11 cellular contexts compared by ENCODE assay signal in genomic region chr7:109259151-109259550, GRCh38.
DNase-seq lines count a peak whose midpoint lies in the region; ATAC-seq and TF ChIP-seq lines count a peak whose summit lies in the region.
"Had no signal": no experiment of that assay in that cellular context is flagged by ENCODE, and none has a peak within 500 bp of the region (broad histone marks: within the 10 kb centered on the region; RNA-seq: fewer than 3 reads in every experiment).

No MANE protein-coding gene starts in this region.

- H3K27me3 ChIP-seq in DND-41 (ENCODE audit: insufficient read depth, low read length, poor library complexity), result no peaks in the 10 kb centered on the region
- H3K27me3 ChIP-seq in adrenal gland, result no peaks in the 10 kb centered on the region
- H3K27me3 ChIP-seq: vagina had no signal

- H3K4me1 ChIP-seq in DND-41 (ENCODE audit: insufficient read depth, low read length) (peaks cover 30% of the 10 kb centered on the region), adrenal gland (replicated peaks in 1 of 2) (no peaks in the 10 kb centered on the region)
- H3K4me1 ChIP-seq: vagina had no signal

- H3K9me3 ChIP-seq in DND-41 (ENCODE audit: insufficient read depth, low read length, severe bottlenecking) (no peaks in the 10 kb centered on the region), adrenal gland (replicated peaks in 1 of 3) (no peaks in the 10 kb centered on the region)
- H3K9me3 ChIP-seq: vagina had no signal

- H2AFZ ChIP-seq in DND-41 (ENCODE audit: low read depth, low read length), result peak overlapping the region; percentile 50

- H3K9ac ChIP-seq in DND-41 (ENCODE audit: low read depth, low read length), result peak overlapping the region; percentile 37

- WGBS in adrenal gland, 4 donors, result 44 to 59% (median 52%) methylated on average over 1 of the region's 1 CpG

- H3K4me3 ChIP-seq in DND-41 (ENCODE audit: low read depth in 1 of 2, low read length in 2 of 2), result no peak overlapping the region
- no peak overlapping the region for H3K4me3 ChIP-seq in adrenal gland
- H3K4me3 ChIP-seq: vagina had no signal

- H3K36me3 ChIP-seq in DND-41 (ENCODE audit: insufficient read depth, low read length) (no peaks in the 10 kb centered on the region), adrenal gland (replicated peaks in 1 of 2) (no peaks in the 10 kb centered on the region)
- H3K36me3 ChIP-seq: vagina had no signal

- H3K4me2 ChIP-seq in DND-41 (ENCODE audit: insufficient read depth, low read length), result peak overlapping the region; percentile 46

- DNase-seq in DND-41 (no peak), OCI-M1 (lab: John Stamatoyannopoulos, UW) (peak; percentile 33), Ammon's horn (ENCODE audit: low spot score) (no peak), adrenal gland (no peak), GM03348 (ENCODE audit: low spot score) (no peak)
- no peak for DNase-seq in activated effector memory CD4-positive, alpha-beta T cell treated with Interleukin-2 at 50 U/mL for 16 hours
- DNase-seq: activated T-cell treated with anti-CD3 and anti-CD28 coated beads, Interleukin-2, amount 50 U/mL, for 1 hour; NCI-H187 treated with DMSO at 0.1 percent for 48 hours had no signal

- no peaks in the 10 kb centered on the region for H4K20me1 ChIP-seq in DND-41 (ENCODE audit: insufficient read depth, low read length)

- intact Hi-C loops in adrenal gland (cut with DNase I), result no loop called here

- H3K27ac ChIP-seq in DND-41 (ENCODE audit: low read length) (peak overlapping the region; percentile 79), adrenal gland (no peak overlapping the region)
- H3K27ac ChIP-seq: vagina had no signal

- TF ChIP-seq CTCF in DND-41 (IDR thresholded peaks at IDR 0.05; ENCODE audit: borderline replicate concordance, extremely low read depth, low read length, poor library complexity, severe bottlenecking) (no peak), adrenal gland (IDR thresholded peaks at IDR 0.05) (no peak)

- TF ChIP-seq POLR2A in adrenal gland (IDR thresholded peaks at IDR 0.05), result no peak

- H3K79me2 ChIP-seq in DND-41 (ENCODE audit: insufficient read depth, low read length), result no peaks in the 10 kb centered on the region

- ATAC-seq in DND-41 (ENCODE audit: insufficient read depth, low read depth), result peak; percentile 93
- peak; percentile 89 for ATAC-seq in GM21423 (IDR thresholded peaks at IDR 0.05; ENCODE audit: unreplicated experiment)
- peak; percentile 92 for ATAC-seq in HG03139 (IDR thresholded peaks at IDR 0.05; ENCODE audit: unreplicated experiment)
